In genomic region chr1:186722711-186723309, GRCh38 we compare ENCODE assay signal across 1 cellular context.
TF ChIP-seq lines count a peak whose summit lies in the region.

No MANE protein-coding gene starts in this region.

TF ChIP-seq in GM23338, 12 proteins besides CTCF, POLR2A, EP300 and RAD21 (continued from another document):
- TF ChIP-seq EZH2phosphoT487 (IDR thresholded peaks at IDR 0.05; ENCODE audit: unreplicated experiment) (no peak), EZH2 (IDR thresholded peaks at IDR 0.05; ENCODE audit: low read depth, unreplicated experiment) (no peak), ZNF462 (CRISPR knock-in tag; IDR thresholded peaks at IDR 0.05) (no peak), STAT1 (IDR thresholded peaks at IDR 0.05; ENCODE audit: unreplicated experiment) (no peak), JUNB (IDR thresholded peaks at IDR 0.05; ENCODE audit: unreplicated experiment) (no peak)
